In genomic region chr6:21664263-21665081, GRCh38 we compare ENCODE assay signal across 8 cellular contexts.
DNase-seq lines count a peak whose midpoint lies in the region; FAIRE-seq and TF ChIP-seq lines count a peak whose summit lies in the region.

No MANE protein-coding gene starts in this region.

- peaks cover 19% of the 10 kb centered on the region for H3K79me2 ChIP-seq in mesendoderm (ENCODE audit: control insufficient read depth, insufficient read depth, low read length)

- no peak for DNase-seq in BJ (ENCODE audit: low read depth)
- DNase-seq in HFFc6, result no peak
- DNase-seq in colonic mucosa, result peak; percentile 24
- DNase-seq in mesendoderm, result peak; percentile 85
- DNase-seq in GM12892 (ENCODE audit: insufficient read length), result no peak
- no peak for DNase-seq in NCI-H1436 treated with DMSO at 0.1 percent for 48 hours (lab: John Stamatoyannopoulos, UW)
- DNase-seq in NK-92 treated with Interleukin-12 subunit alpha and Interleukin-12 subunit beta, amount 100 ng/mL, for 24 hours (lab: John Stamatoyannopoulos, UW), result no peak

- no peak for TF ChIP-seq POLR2A in GM12892 (IDR thresholded peaks at IDR 0.05; ENCODE audit: low read depth, low read length)

- peak overlapping the region; percentile 98 for H3K18ac ChIP-seq in mesendoderm (ENCODE audit: low read length)

- no peaks in the 10 kb centered on the region for H3K9me3 ChIP-seq in colonic mucosa

- peak overlapping the region; percentile 93 for H3K4me2 ChIP-seq in mesendoderm (ENCODE audit: low read length)

- peak overlapping the region in 1 of 2 donors; percentile 43 for H3K9ac ChIP-seq in colonic mucosa (ENCODE audit: low read depth in 2 of 2, low read length in 2 of 2)
- peak overlapping the region; percentile 69 for H3K9ac ChIP-seq in mesendoderm (ENCODE audit: low read length)

- peak overlapping the region; percentile 28 for H3K4me3 ChIP-seq in BJ (ENCODE audit: low read depth, low read length)
- peak overlapping the region; percentile 37 for H3K4me3 ChIP-seq in colonic mucosa
- H3K4me3 ChIP-seq in mesendoderm (ENCODE audit: low read length), result peak overlapping the region; percentile 72
- H3K4me3 ChIP-seq in urinary bladder (ENCODE audit: low read depth, low read length), result peak overlapping the region; percentile 41

- H3K9me3 Mint-ChIP-seq in HFFc6, result no peaks in the 10 kb centered on the region

- H3K4me1 ChIP-seq in colonic mucosa (no peaks in the 10 kb centered on the region), mesendoderm (ENCODE audit: control insufficient read depth, low read depth, low read length) (peaks cover 4% of the 10 kb centered on the region), urinary bladder (ENCODE audit: insufficient read depth) (no peaks in the 10 kb centered on the region)

- no peaks in the 10 kb centered on the region for H3K79me1 ChIP-seq in mesendoderm (ENCODE audit: low read length)

- no peak overlapping the region for H2BK15ac ChIP-seq in mesendoderm (replicated peaks; ENCODE audit: low read depth)

- H2AK5ac ChIP-seq in mesendoderm (ENCODE audit: low read length), result no peak overlapping the region

- peak overlapping the region; percentile 41 for H2BK5ac ChIP-seq in mesendoderm (ENCODE audit: low read length)

- no peak for TF ChIP-seq CTCF in BJ (IDR thresholded peaks at IDR 0.05; ENCODE audit: insufficient read depth, low read depth, low read length)
- TF ChIP-seq CTCF in HFFc6 (IDR thresholded peaks at IDR 0.05), result no peak
- no peak for TF ChIP-seq CTCF in colonic mucosa (IDR thresholded peaks at IDR 0.05)

- peak overlapping the region; percentile 10 for H2BK120ac ChIP-seq in mesendoderm (ENCODE audit: low read depth, low read length)

- H3K56ac ChIP-seq in mesendoderm (ENCODE audit: low read length), result peak overlapping the region; percentile 95

- H3K4me3 Mint-ChIP-seq in HFFc6, result peak overlapping the region; percentile 80

- peaks cover 4% of the 10 kb centered on the region; the same call in 1 of the 2 replicates for H3K36me3 Mint-ChIP-seq in HFFc6 (ENCODE audit: low read depth)

- peaks cover 28% of the 10 kb centered on the region for H3K4me1 Mint-ChIP-seq in HFFc6 (ENCODE audit: low read depth)

- peak overlapping the region; percentile 94 for H4K8ac ChIP-seq in mesendoderm (ENCODE audit: low read depth, low read length)

- H3K27me3 ChIP-seq in BJ (ENCODE audit: control insufficient read depth, insufficient read depth, low read length) (peaks cover 41% of the 10 kb centered on the region), colonic mucosa (peaks cover 46% of the 10 kb centered on the region), mesendoderm (ENCODE audit: insufficient read depth, low read length, poor library complexity) (no peaks in the 10 kb centered on the region)

- FAIRE-seq in GM12892 (lab: Jason Lieb, UNC), result no peak

- no CpG with 5 or more reads among the region's 78 CpGs for WGBS in mesendoderm (ENCODE audit: extremely low coverage, insufficient coverage, low lambda C conversion rate)
- 2% methylated on average over 78 of the region's 78 CpGs for WGBS in urinary bladder

- H3K27me3 Mint-ChIP-seq in HFFc6 (ENCODE audit: insufficient read depth), result peaks cover 48% of the 10 kb centered on the region

- CTCF ChIA-PET in BJ (lab: Yijun Ruan, JAX), result interaction anchor here (0.9 to 1.9 kb wide), 2 partner anchors 43 to 193 kb away, joined by 4 read pairs; no protein-coding TSS in a partner anchor

- intact Hi-C loops in colonic mucosa (cut with DNase I), result no loop called here

- H3K27ac ChIP-seq in colonic mucosa, result no peak overlapping the region
- peak overlapping the region; percentile 88 for H3K27ac ChIP-seq in mesendoderm (ENCODE audit: low read depth, low read length)
- H3K27ac ChIP-seq in urinary bladder (ENCODE audit: low read depth), result no peak overlapping the region

- H3K27ac Mint-ChIP-seq in HFFc6, result no peak overlapping the region

- POLR2A ChIA-PET in BJ (lab: Charles Lee), result no interaction called here

- H4K5ac ChIP-seq in mesendoderm (ENCODE audit: low read length), result no peak overlapping the region

- H3K23ac ChIP-seq in mesendoderm (ENCODE audit: low read length), result peak overlapping the region; percentile 59

- H3K36me3 ChIP-seq in BJ (ENCODE audit: control insufficient read depth, insufficient read depth, low read length) (no peaks in the 10 kb centered on the region), colonic mucosa (no peaks in the 10 kb centered on the region), mesendoderm (ENCODE audit: control insufficient read depth, insufficient read depth, low read length) (no peaks in the 10 kb centered on the region), urinary bladder (ENCODE audit: insufficient read depth) (no peaks in the 10 kb centered on the region)

- H3K4ac ChIP-seq in mesendoderm (ENCODE audit: low read depth, low read length), result peak overlapping the region; percentile 74

Comparison
In these comparisons a context has a peak if more than half of its experiments do, and no peak if none do; other contexts are left out.
1. DNase-seq: peak in colonic mucosa (single experiment) and mesendoderm (single experiment); none in BJ (single experiment), HFFc6 (single experiment), GM12892 (single experiment), NCI-H1436 treated with DMSO at 0.1 percent for 48 hours (single experiment) and NK-92 treated with Interleukin-12 subunit alpha and Interleukin-12 subunit beta, amount 100 ng/mL, for 24 hours (single experiment).
2. Peak in every context shown above with its lines, with median percentiles within 50 percentile points of each other: H3K4me3 ChIP-seq.